ENCODE assay signal across 33 cellular contexts in the genomic region with DNA sequence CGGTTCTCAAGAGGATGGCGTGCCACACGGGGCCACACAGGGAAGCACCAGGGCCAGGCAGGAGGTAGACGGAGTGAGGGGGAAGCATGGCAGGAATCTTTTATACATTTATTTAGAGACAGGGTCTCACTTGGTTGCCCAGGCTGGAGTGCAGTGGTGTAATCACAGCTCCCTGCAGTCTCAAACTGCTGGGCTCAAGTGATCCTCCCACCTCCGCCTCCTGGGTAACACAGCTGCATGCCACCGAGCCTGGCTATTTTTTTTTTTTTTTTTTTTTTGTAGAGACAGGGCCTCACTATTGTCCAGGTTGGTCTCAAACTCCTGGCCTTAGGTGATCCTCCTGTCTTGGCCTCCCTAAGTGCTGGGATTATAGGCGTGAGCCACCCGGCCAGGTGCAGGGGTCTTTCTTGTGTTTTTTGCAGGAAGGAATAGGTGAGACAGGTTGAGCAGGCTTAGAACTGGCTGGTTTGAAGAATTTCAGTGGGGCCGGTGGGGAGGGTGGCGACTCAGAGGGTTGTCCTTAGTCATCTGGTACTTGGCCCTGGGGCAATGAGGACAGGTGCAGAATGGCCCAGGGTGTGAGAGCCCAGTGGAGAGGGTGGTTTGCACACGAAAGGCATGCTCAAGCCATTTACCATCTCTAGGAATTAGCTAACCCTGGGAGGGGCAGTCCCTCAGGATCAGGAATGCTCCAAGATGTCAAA. TPM values are rescaled to one million over a fixed set of nuclear protein-coding genes. Genes with fewer than 3 reads are reported as not detected.
DNase-seq lines count a peak whose midpoint lies in the region; FAIRE-seq and TF ChIP-seq lines count a peak whose summit lies in the region.
"Had no signal": no experiment of that assay in that cellular context is flagged by ENCODE, and none has a peak within 500 bp of the region (broad histone marks: within the 10 kb centered on the region; RNA-seq: fewer than 3 reads in every experiment).

No MANE protein-coding gene starts in this region.

- H3K9ac ChIP-seq in astrocyte (ENCODE audit: low read length) = no peak overlapping the region

- H3K36me3 Mint-ChIP-seq in astrocyte (ENCODE audit: low read depth, unreplicated experiment) = peaks cover 24% of the 10 kb centered on the region
- H3K36me3 Mint-ChIP-seq: mesothelial cell of epicardium; natural killer cell treated with Interleukin-12 subunit alpha and Interleukin-12 subunit beta and Interleukin-15 and Interleukin-18, amount 100 ng/mL, for 72 hours; stimulated activated effector memory CD8-positive, alpha-beta T cell treated with anti-CD3 and anti-CD28 coated beads, Interleukin-12 subunit alpha, Interleukin-12 subunit beta, amount 100 ng/mL, for 72 hours had no signal

- FAIRE-seq in astrocyte (lab: Jason Lieb, UNC) = no peak
- FAIRE-seq: GM19239, pancreas had no signal

- no peaks in the 10 kb centered on the region for H3K9me3 ChIP-seq in astrocyte (ENCODE audit: insufficient read depth, low read depth, low read length)
- H3K9me3 ChIP-seq: body of pancreas, heart right ventricle, pancreas had no signal

- H3K4me1 ChIP-seq in astrocyte (ENCODE audit: insufficient read depth, low read length) = peaks cover 19% of the 10 kb centered on the region
- H3K4me1 ChIP-seq: body of pancreas, pancreas had no signal

- DNase-seq in EL (peak; percentile 38), LHCN-M2 (ENCODE audit: low read depth) (peak; percentile 55), astrocyte (ENCODE audit: low read depth) (no peak), myocyte (ENCODE audit: low read depth) (peak; percentile 74), middle frontal gyrus (ENCODE audit: extremely low spot score, low spot score) (no peak), activated gamma-delta T cell treated with Interleukin-2 at 50 U/mL for 16 hours (no peak)
- DNase-seq in activated CD4-positive, alpha-beta T cell treated with anti-CD3 and anti-CD28 coated beads, Interleukin-2, amount 50 U/mL, for 48 hours = no peak
- no peak for DNase-seq in activated CD4-positive, alpha-beta T cell treated with anti-CD3 and anti-CD28 coated beads, Interleukin-2, amount 50 U/mL, for 4 hours
- DNase-seq: activated CD8-positive, alpha-beta T cell treated with anti-CD3 and anti-CD28 coated beads for 36 hours; activated effector memory CD4-positive, alpha-beta T cell treated with anti-CD3 and anti-CD28 coated beads, Interleukin-2, amount 50 U/mL, for 16 hours; activated naive CD8-positive, alpha-beta T cell treated with anti-CD3 and anti-CD28 coated beads, Interleukin-2, amount 50 U/mL, for 24 hours; activated T-cell treated with anti-CD3 and anti-CD28 coated beads for 4 hours; body of pancreas; heart right ventricle; KG1; MV-4-11; NCI-H1694; NCI-H2171; NCI-H82; Right ventricle myocardium superior; stimulated activated CD4-positive, alpha-beta T cell treated with anti-CD3 and anti-CD28 coated beads, Interleukin-2, amount 100 ng/mL, for 48 hours had no signal

- H3K27me3 ChIP-seq in astrocyte (ENCODE audit: insufficient read depth, low read length) = no peaks in the 10 kb centered on the region
- H3K27me3 ChIP-seq: body of pancreas had no signal

- H3K4me3 ChIP-seq in astrocyte (ENCODE audit: insufficient read depth, low read depth, low read length) = no peak overlapping the region
- H3K4me3 ChIP-seq: body of pancreas, pancreas had no signal

- peaks cover 3% of the 10 kb centered on the region for H3K9me3 Mint-ChIP-seq in astrocyte (ENCODE audit: unreplicated experiment)
- H3K9me3 Mint-ChIP-seq: activated CD8-positive, alpha-beta T cell treated with anti-CD3 and anti-CD28 coated beads for 36 hours; activated naive CD8-positive, alpha-beta T cell treated with anti-CD3 and anti-CD28 coated beads, Interleukin-2, amount 50 U/mL, for 24 hours; mesothelial cell of epicardium; natural killer cell treated with Interleukin-12 subunit alpha and Interleukin-12 subunit beta and Interleukin-15 and Interleukin-18, amount 100 ng/mL, for 72 hours; stimulated activated effector memory CD8-positive, alpha-beta T cell treated with anti-CD3 and anti-CD28 coated beads, Interleukin-12 subunit alpha, Interleukin-12 subunit beta, amount 100 ng/mL, for 72 hours had no signal

- no peaks in the 10 kb centered on the region for H3K79me2 ChIP-seq in astrocyte (ENCODE audit: insufficient read depth, low read length)

- no peaks in the 10 kb centered on the region for H3K36me3 ChIP-seq in astrocyte (ENCODE audit: insufficient read depth, low read length)
- H3K36me3 ChIP-seq: pancreas had no signal

- H3K4me1 Mint-ChIP-seq in astrocyte (ENCODE audit: low read depth, unreplicated experiment) = peaks cover 10% of the 10 kb centered on the region
- H3K4me1 Mint-ChIP-seq: stimulated activated effector memory CD8-positive, alpha-beta T cell treated with anti-CD3 and anti-CD28 coated beads, Interleukin-12 subunit alpha, Interleukin-12 subunit beta, amount 100 ng/mL, for 72 hours had no signal

- peak overlapping the region; percentile 72 for H3K27ac Mint-ChIP-seq in astrocyte (ENCODE audit: unreplicated experiment)
- H3K27ac Mint-ChIP-seq: activated CD8-positive, alpha-beta T cell treated with anti-CD3 and anti-CD28 coated beads for 36 hours; activated naive CD8-positive, alpha-beta T cell treated with anti-CD3 and anti-CD28 coated beads, Interleukin-2, amount 50 U/mL, for 24 hours; mesothelial cell of epicardium; natural killer cell treated with Interleukin-12 subunit alpha and Interleukin-12 subunit beta and Interleukin-15 and Interleukin-18, amount 100 ng/mL, for 72 hours; stimulated activated effector memory CD8-positive, alpha-beta T cell treated with anti-CD3 and anti-CD28 coated beads, Interleukin-12 subunit alpha, Interleukin-12 subunit beta, amount 100 ng/mL, for 72 hours had no signal

- H3K4me3 Mint-ChIP-seq in astrocyte (ENCODE audit: unreplicated experiment) = no peak overlapping the region
- H3K4me3 Mint-ChIP-seq: activated CD8-positive, alpha-beta T cell treated with anti-CD3 and anti-CD28 coated beads for 36 hours; mesothelial cell of epicardium; natural killer cell treated with Interleukin-12 subunit alpha and Interleukin-12 subunit beta and Interleukin-15 and Interleukin-18, amount 100 ng/mL, for 72 hours; stimulated activated effector memory CD8-positive, alpha-beta T cell treated with anti-CD3 and anti-CD28 coated beads, Interleukin-12 subunit alpha, Interleukin-12 subunit beta, amount 100 ng/mL, for 72 hours had no signal

- no peak overlapping the region for H3K27ac ChIP-seq in astrocyte (ENCODE audit: low read depth, low read length)
- H3K27ac ChIP-seq: body of pancreas, pancreas had no signal

- no peak overlapping the region for H3K4me2 ChIP-seq in astrocyte (ENCODE audit: low read length)

- no peaks in the 10 kb centered on the region for H4K20me1 ChIP-seq in astrocyte (ENCODE audit: insufficient read depth, low read length)

- peaks cover 4% of the 10 kb centered on the region for H3K27me3 Mint-ChIP-seq in astrocyte (ENCODE audit: low read depth, unreplicated experiment)

- H2AFZ ChIP-seq in astrocyte (ENCODE audit: low read depth, low read length) = no peak overlapping the region

- no peak for TF ChIP-seq CTCF in astrocyte (IDR thresholded peaks at IDR 0.05; ENCODE audit: insufficient read depth, low read depth, low read length)

RNA-seq across cellular contexts. Expression of gene SSC5D, which starts 7.6 kb away (rescaled TPM):
- 0.34 and 0.45 TPM in 2 replicates for total RNA-seq in LHCN-M2 (2014; rRNA removed)
- 1.9 TPM for polyA plus RNA-seq in LHCN-M2 (2012)
- total RNA-seq in astrocyte = 46.8 and 66.1 TPM in 2 replicates
- 1.2 and 2.1 TPM in 2 replicates for total RNA-seq in myocyte
- polyA plus RNA-seq in myocyte (2012) = 23.5 TPM
- total RNA-seq: HT-29 had no signal

RNA-seq across cellular contexts. Expression of gene NAT14, which starts 10.8 kb away (rescaled TPM):
- 23.7 and 25.8 TPM in 2 replicates for total RNA-seq in LHCN-M2 (2014; rRNA removed)
- 54.5 TPM for polyA plus RNA-seq in LHCN-M2 (2012)
- 68.7 and 71.2 TPM in 2 replicates for total RNA-seq in astrocyte
- total RNA-seq in myocyte = 24.7 and 26.4 TPM in 2 replicates
- 62.1 TPM for polyA plus RNA-seq in myocyte (2012)

RNA-seq across cellular contexts. Expression of gene ZNF628, which starts 19.4 kb away (rescaled TPM):
- total RNA-seq in LHCN-M2 (2014; rRNA removed) = 2.7 and 9.2 TPM in 2 replicates
- polyA plus RNA-seq in LHCN-M2 (2012) = 4.3 TPM
- 9.9 and 11.9 TPM in 2 replicates for total RNA-seq in astrocyte
- 7.1 and 12.3 TPM in 2 replicates for total RNA-seq in myocyte
- polyA plus RNA-seq in myocyte (2012) = 7.1 TPM

RNA-seq across cellular contexts. Expression of gene C19orf85, which starts 31.2 kb away (rescaled TPM):
- total RNA-seq in LHCN-M2 (2014; rRNA removed) = not detected in 2 replicates
- not detected for polyA plus RNA-seq in LHCN-M2 (2012)
- total RNA-seq in astrocyte = not detected in 2 replicates
- not detected in 2 replicates for total RNA-seq in myocyte
- polyA plus RNA-seq in myocyte (2012) = 0.13 TPM
- total RNA-seq: activated CD8-positive, alpha-beta T cell treated with anti-CD3 and anti-CD28 coated beads for 36 hours; body of pancreas; cerebellum; epithelial cell of proximal tubule; heart right ventricle; left lobe of liver; mesothelial cell of epicardium; natural killer cell treated with Interleukin-12 subunit alpha and Interleukin-12 subunit beta and Interleukin-15 and Interleukin-18, amount 100 ng/mL, for 72 hours; OCI-LY7; pancreas; Right ventricle myocardium superior; urinary bladder had no signal
- polyA plus RNA-seq: BJ, heart right ventricle, pancreas had no signal

RNA-seq across cellular contexts. Expression of gene ISOC2, which starts 34.4 kb away (rescaled TPM):
- total RNA-seq in LHCN-M2 (2014; rRNA removed) (89.8 and 90.2 TPM in 2 replicates), astrocyte (58.8 and 61.6 TPM in 2 replicates), myocyte (152 and 196 TPM in 2 replicates)
- polyA plus RNA-seq in LHCN-M2 (2012) = 74.3 TPM
- 131 TPM for polyA plus RNA-seq in myocyte (2012)

Comparison
In these comparisons a context has a peak if more than half of its experiments do, and no peak if none do; other contexts are left out.
1. DNase-seq: peak in EL (single experiment), LHCN-M2 (single experiment) and myocyte (single experiment); none in astrocyte (single experiment), activated CD4-positive, alpha-beta T cell treated with anti-CD3 and anti-CD28 coated beads, Interleukin-2, amount 50 U/mL, for 48 hours (0 of 2), activated CD4-positive, alpha-beta T cell treated with anti-CD3 and anti-CD28 coated beads, Interleukin-2, amount 50 U/mL, for 4 hours (0 of 2), middle frontal gyrus (single experiment) and activated gamma-delta T cell treated with Interleukin-2 at 50 U/mL for 16 hours (single experiment).
2. RNA of gene SSC5D, which starts 7.6 kb away (total RNA-seq): 46.8 to 66.1 TPM in astrocyte; 1.2 to 2.1 TPM in myocyte and 0.34 to 0.45 TPM in LHCN-M2; every median in the first group is over 10 times any median in the second.